8 cellular contexts compared by ENCODE assay signal in the genomic region with DNA sequence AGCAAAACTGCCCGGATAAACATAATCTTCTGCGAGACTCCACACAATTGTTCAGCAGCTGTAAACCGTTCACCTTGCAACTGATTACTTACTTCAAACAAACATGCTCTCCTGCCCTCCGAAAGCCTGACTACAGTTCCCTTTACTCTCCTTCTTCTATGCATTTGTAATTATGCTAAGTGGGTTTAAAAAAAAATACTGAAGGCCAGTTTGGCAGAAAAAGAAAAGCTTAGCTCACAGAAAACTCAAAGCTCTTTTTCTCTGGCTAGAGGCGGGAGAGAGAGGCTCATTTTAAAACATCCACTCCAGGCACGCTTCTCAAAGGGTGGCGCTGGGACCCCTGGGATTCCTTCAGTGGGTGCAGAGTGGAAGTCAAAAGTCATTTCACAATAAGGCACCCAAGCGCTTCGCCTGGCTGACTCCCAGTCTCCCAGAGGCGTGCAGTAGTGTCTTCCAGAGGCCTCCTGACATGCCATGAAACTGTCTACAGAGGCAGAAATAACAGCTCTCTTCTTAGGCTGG. TPM values are rescaled to one million over a fixed set of nuclear protein-coding genes. Genes with fewer than 3 reads are reported as not detected.
DNase-seq lines count a peak whose midpoint lies in the region; ATAC-seq, FAIRE-seq and TF ChIP-seq lines count a peak whose summit lies in the region.

No MANE protein-coding gene starts in this region.

- ATAC-seq in HG02588 (IDR thresholded peaks at IDR 0.05; ENCODE audit: unreplicated experiment) = no peak

- H3K9me3 ChIP-seq in BLaER1 treated with 17β-estradiol and CSF1 and Interleukin-3, amounts not matched to agents 10 nM and 100 nM (replicated peaks in 1 of 11) = no peaks in the 10 kb centered on the region
- H3K9me3 ChIP-seq in OCI-LY7 (ENCODE audit: low read length) (no peaks in the 10 kb centered on the region), endothelial cell of umbilical vein (replicated peaks; ENCODE audit: control insufficient read depth, insufficient read depth, low read length) (no peaks in the 10 kb centered on the region), muscle layer of duodenum (ENCODE audit: control insufficient read depth in 1 of 2, low read length in 2 of 2) (no peaks in the 10 kb centered on the region)

- peaks cover 30 to 55% (median 44%) of the 10 kb centered on the region in 10 experiments for H3K4me1 ChIP-seq in BLaER1 treated with 17β-estradiol and CSF1 and Interleukin-3, amounts not matched to agents 10 nM and 100 nM
- H3K4me1 ChIP-seq in OCI-LY7 (ENCODE audit: insufficient read depth, low read length, poor library complexity, severe bottlenecking) (peaks cover 52% of the 10 kb centered on the region), endothelial cell of umbilical vein (ENCODE audit: control insufficient read depth, extremely low read depth, insufficient read depth, low read length) (peaks cover 13% of the 10 kb centered on the region), muscle layer of duodenum (ENCODE audit: control insufficient read depth in 1 of 2, insufficient read depth in 2 of 2, low read length in 2 of 2) (peaks cover 11 to 30% of the 10 kb centered on the region in 2 donors)

- TF ChIP-seq CTCF in OCI-LY7 (conservative IDR thresholded peaks at IDR 0.05; ENCODE audit: low read length) (no peak), endothelial cell of umbilical vein (IDR thresholded peaks at IDR 0.05; ENCODE audit: extremely low read depth in 1 of 2, insufficient read depth in 1 of 2, low read depth in 1 of 2, low read length in 2 of 2) (no peak)

- H3K36me3 ChIP-seq in BLaER1 treated with 17β-estradiol and CSF1 and Interleukin-3, amounts not matched to agents 10 nM and 100 nM = peaks cover 14 to 43% (median 26%) of the 10 kb centered on the region in 11 experiments
- H3K36me3 ChIP-seq in OCI-LY7 (ENCODE audit: insufficient read depth, low read length) (peaks cover 42% of the 10 kb centered on the region), endothelial cell of umbilical vein (ENCODE audit: control insufficient read depth in 2 of 2, extremely low read depth in 1 of 2, insufficient read depth in 2 of 2, low read length in 2 of 2) (peaks cover 0 to 3% of the 10 kb centered on the region in 2 experiments), muscle layer of duodenum (ENCODE audit: control insufficient read depth in 1 of 2, insufficient read depth in 2 of 2, low read length in 2 of 2) (peaks cover 7 to 10% of the 10 kb centered on the region in 2 donors)

- no peak for TF ChIP-seq POLR2A in endothelial cell of umbilical vein (IDR thresholded peaks at IDR 0.05; ENCODE audit: low read depth, low read length)

- H3K4me2 ChIP-seq in BLaER1 treated with 17β-estradiol and CSF1 and Interleukin-3, amounts not matched to agents 10 nM and 100 nM = peak overlapping the region; percentile 89 to 99 (median 96)
- peak overlapping the region; percentile 86 for H3K4me2 ChIP-seq in OCI-LY7 (ENCODE audit: low read length)
- peak overlapping the region; percentile 52 for H3K4me2 ChIP-seq in endothelial cell of umbilical vein (ENCODE audit: insufficient read depth, low read length)

- intact Hi-C loops in OCI-LY7 (cut with micrococcal nuclease; ENCODE audit: unreplicated experiment) = no loop called here
- intact Hi-C loops in endothelial cell of umbilical vein (cut with micrococcal nuclease) = loop anchor here (1.0 to 5.0 kb wide), 2 partner anchors 94 to 1047 kb away; a partner anchor contains a TSS

- DNase-seq in OCI-LY7 (ENCODE audit: low spot score) (peak; percentile 48), endothelial cell of umbilical vein (ENCODE audit: low read depth, low spot score) (peak; percentile 20), NK-92 (lab: John Stamatoyannopoulos, UW; ENCODE audit: unreplicated experiment) (no peak), NCI-H146 treated with DMSO at 0.1 percent for 48 hours (lab: John Stamatoyannopoulos, UW; ENCODE audit: unreplicated experiment) (no peak), HPDE6-E6E7 (ENCODE audit: extremely low spot score) (no peak)

- H3K4me3 ChIP-seq in BLaER1 treated with 17β-estradiol and CSF1 and Interleukin-3, amounts not matched to agents 10 nM and 100 nM = peak overlapping the region; percentile 89 to 99 (median 94)
- H3K4me3 ChIP-seq in OCI-LY7 (ENCODE audit: low read depth, low read length, poor library complexity, severe bottlenecking) (peak overlapping the region; percentile 86), endothelial cell of umbilical vein (replicated peaks in 1 of 3; ENCODE audit: insufficient read depth in 1 of 3, low read depth in 1 of 3, low read length in 3 of 3) (peak overlapping the region in 1 of 3 experiments; percentile 84), muscle layer of duodenum (ENCODE audit: low read depth in 1 of 2, low read length in 2 of 2) (peak overlapping the region; percentile 70 to 95)

- no peaks in the 10 kb centered on the region for H3K27me3 ChIP-seq in BLaER1 treated with 17β-estradiol and CSF1 and Interleukin-3, amounts not matched to agents 10 nM and 100 nM
- no peaks in the 10 kb centered on the region for H3K27me3 ChIP-seq in endothelial cell of umbilical vein (ENCODE audit: control insufficient read depth in 2 of 2, insufficient read depth in 2 of 2, low read length in 2 of 2)
- no peaks in the 10 kb centered on the region for H3K27me3 ChIP-seq in muscle layer of duodenum (ENCODE audit: low read depth, low read length)

- FAIRE-seq in endothelial cell of umbilical vein (lab: Jason Lieb, UNC) = no peak

- peaks cover 65% of the 10 kb centered on the region for H3K79me2 ChIP-seq in OCI-LY7 (ENCODE audit: insufficient read depth, low read depth, low read length)
- peaks cover 50% of the 10 kb centered on the region for H3K79me2 ChIP-seq in endothelial cell of umbilical vein (ENCODE audit: control insufficient read depth, insufficient read depth, low read length)

- H4K20me1 ChIP-seq in BLaER1 treated with 17β-estradiol and CSF1 and Interleukin-3, amounts not matched to agents 10 nM and 100 nM = peaks cover 27 to 60% (median 50%) of the 10 kb centered on the region in 11 experiments; a peak in 21 of 22 replicates
- H4K20me1 ChIP-seq in OCI-LY7 (ENCODE audit: insufficient read depth, low read length) (peaks cover 14% of the 10 kb centered on the region; the same call in 1 of the 2 replicates), endothelial cell of umbilical vein (replicated peaks; ENCODE audit: control insufficient read depth, extremely low read depth, insufficient read depth, low read length) (peaks cover 4% of the 10 kb centered on the region)

- peak overlapping the region; percentile 96 to 99 (median 98) for H3K9ac ChIP-seq in BLaER1 treated with 17β-estradiol and CSF1 and Interleukin-3, amounts not matched to agents 10 nM and 100 nM
- no peak overlapping the region for H3K9ac ChIP-seq in endothelial cell of umbilical vein (replicated peaks; ENCODE audit: extremely low read depth, insufficient read depth, low read length)

- POLR2A ChIA-PET in OCI-LY7 (lab: Charles Lee) = no interaction called here
- POLR2A ChIA-PET in endothelial cell of umbilical vein (lab: Charles Lee) = no interaction called here

- CTCF ChIA-PET in OCI-LY7 (lab: Charles Lee; ENCODE audit: unreplicated experiment) (no interaction called here), endothelial cell of umbilical vein (lab: Charles Lee) (no interaction called here)

- peak overlapping the region; percentile 93 to 99 (median 97); a peak in 21 of 22 replicates for H3K27ac ChIP-seq in BLaER1 treated with 17β-estradiol and CSF1 and Interleukin-3, amounts not matched to agents 10 nM and 100 nM
- H3K27ac ChIP-seq in OCI-LY7 (ENCODE audit: low read depth, low read length, poor library complexity, severe bottlenecking) (peak overlapping the region; percentile 71), endothelial cell of umbilical vein (ENCODE audit: insufficient read depth, low read depth, low read length) (no peak overlapping the region), muscle layer of duodenum (ENCODE audit: low read length) (peak overlapping the region; percentile 78)

- BruUV-seq in OCI-LY7 (replicated peaks; lab: Mats Ljungman, UMichigan) (TSS peak; percentile 47), endothelial cell of umbilical vein (replicated peaks; lab: Mats Ljungman, UMichigan) (no TSS peak)

- H2AFZ ChIP-seq in OCI-LY7 (ENCODE audit: low read length) (no peak overlapping the region), endothelial cell of umbilical vein (ENCODE audit: low read depth, low read length) (no peak overlapping the region)

- H3K9me1 ChIP-seq in endothelial cell of umbilical vein (replicated peaks; ENCODE audit: control insufficient read depth, extremely low read depth, insufficient read depth, low read length) = no peaks in the 10 kb centered on the region

- dilution Hi-C loops in endothelial cell of umbilical vein (cut with MboI; ENCODE audit: extremely low pct_ligation_motif_present, low sequenced_read_pairs) = no loop called here

- H3K9me2 ChIP-seq in OCI-LY7 (ENCODE audit: insufficient read depth, low read length) = no peaks in the 10 kb centered on the region

TF ChIP-seq in endothelial cell of umbilical vein, 7 proteins besides CTCF, POLR2A, EP300 and RAD21 (continues in another document):
- TF ChIP-seq MYC (IDR thresholded peaks at IDR 0.05; ENCODE audit: low read depth, low read length) (no peak), JUN (IDR thresholded peaks at IDR 0.05; ENCODE audit: borderline replicate concordance, insufficient read depth, insufficient read length, low read depth) (no peak), POLR2AphosphoS5 (IDR thresholded peaks at IDR 0.05; ENCODE audit: insufficient read depth, low read depth, low read length) (no peak)

RNA-seq across cellular contexts. Expression of a gene that starts 1.9 kb away (rescaled TPM):
- total RNA-seq in OCI-LY7 (2014; rRNA removed; shearing (Covaris generic)) = 30.9 and 33.8 TPM in 2 replicates
- total RNA-seq in OCI-LY7 (2022) = 25.2 and 29.0 TPM in 2 replicates
- total RNA-seq in endothelial cell of umbilical vein = 27.1 and 29.3 TPM in 2 replicates
- 37.7 and 46.3 TPM in 2 replicates for polyA plus RNA-seq in endothelial cell of umbilical vein
- polyA plus RNA-seq in endothelial cell of umbilical vein (2011; cell fraction: cytosol; rRNA removed) = 35.1 and 37.6 TPM in 2 replicates
- polyA plus RNA-seq in endothelial cell of umbilical vein (2011; cell fraction: nucleus; rRNA removed) = 19.9 and 24.0 TPM in 2 replicates
- polyA plus RNA-seq in endothelial cell of umbilical vein (2012) = 34.9 and 40.0 TPM in 2 replicates
- 31.0 and 34.3 TPM in 2 replicates for polyA minus RNA-seq in endothelial cell of umbilical vein
- 19.3 TPM for polyA minus RNA-seq in endothelial cell of umbilical vein (2011; cell fraction: cytosol; rRNA and poly(A)+ RNA removed)
- polyA minus RNA-seq in endothelial cell of umbilical vein (2011; cell fraction: nucleus; rRNA and poly(A)+ RNA removed) = 15.4 and 17.2 TPM in 2 replicates

RNA-seq across cellular contexts. Expression of a gene that starts 1.9 kb away (rescaled TPM):
- total RNA-seq in OCI-LY7 (2014; rRNA removed; shearing (Covaris generic)) = 51.1 and 58.7 TPM in 2 replicates
- 57.6 and 61.6 TPM in 2 replicates for total RNA-seq in OCI-LY7 (2022)
- 43.7 and 46.5 TPM in 2 replicates for total RNA-seq in endothelial cell of umbilical vein
- polyA plus RNA-seq in endothelial cell of umbilical vein = 24.6 and 26.6 TPM in 2 replicates
- polyA plus RNA-seq in endothelial cell of umbilical vein (2011; cell fraction: cytosol; rRNA removed) = 23.0 and 29.3 TPM in 2 replicates
- polyA plus RNA-seq in endothelial cell of umbilical vein (2011; cell fraction: nucleus; rRNA removed) = 11.7 and 13.9 TPM in 2 replicates
- polyA plus RNA-seq in endothelial cell of umbilical vein (2012) = 26.7 and 32.6 TPM in 2 replicates
- 28.4 and 32.0 TPM in 2 replicates for polyA minus RNA-seq in endothelial cell of umbilical vein
- 54.0 TPM for polyA minus RNA-seq in endothelial cell of umbilical vein (2011; cell fraction: cytosol; rRNA and poly(A)+ RNA removed)
- 11.7 and 17.6 TPM in 2 replicates for polyA minus RNA-seq in endothelial cell of umbilical vein (2011; cell fraction: nucleus; rRNA and poly(A)+ RNA removed)

Comparison
In these comparisons a context has a peak if more than half of its experiments do, and no peak if none do; other contexts are left out.
1. DNase-seq: peak in OCI-LY7 (single experiment) and endothelial cell of umbilical vein (single experiment); none in NK-92 (single experiment), NCI-H146 treated with DMSO at 0.1 percent for 48 hours (single experiment) and HPDE6-E6E7 (single experiment).
2. Peak in every context shown above with its lines, with median percentiles within 50 percentile points of each other: H3K4me2 ChIP-seq.